Comparison of ENCODE assay signal across 26 cellular contexts in the genomic region with DNA sequence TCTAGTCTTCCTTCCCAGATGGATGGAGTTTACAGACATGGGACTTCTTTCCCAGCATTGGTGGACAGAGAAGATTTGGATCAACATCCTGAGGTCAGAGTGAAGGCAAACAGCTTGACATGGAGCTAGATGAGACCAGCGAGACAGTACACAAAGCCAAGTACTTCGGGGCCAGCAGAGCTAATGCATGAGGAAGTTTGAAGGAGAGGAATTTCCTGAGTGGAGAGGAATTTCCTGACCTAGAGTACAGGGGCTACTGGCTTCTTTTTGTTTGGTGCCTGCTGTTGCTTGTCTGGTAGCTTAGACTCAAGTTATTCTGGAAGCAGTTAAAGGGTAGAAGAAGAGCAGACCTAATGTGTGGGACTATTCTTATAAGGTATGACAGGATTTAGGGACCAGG.
"Had no signal": no experiment of that assay in that cellular context is flagged by ENCODE, and none has a peak within 500 bp of the region (broad histone marks: within the 10 kb centered on the region; RNA-seq: fewer than 3 reads in every experiment).

No MANE protein-coding gene starts in this region.

- H3K27me3 Mint-ChIP-seq: naive thymus-derived CD8-positive, alpha-beta T cell; stimulated activated naive B cell treated with anti-CD40 and anti-IgM and Interleukin-4, amounts not matched to agents 10 μg/mL and 1 μg/mL and 100 μg/mL, for 72 hours; stimulated activated naive CD8-positive, alpha-beta T cell treated with anti-CD3 and anti-CD28 coated beads, Interleukin-15, amount 100 ng/mL, for 72 hours had no signal

- H3K27ac Mint-ChIP-seq: endodermal cell; naive thymus-derived CD8-positive, alpha-beta T cell; stimulated activated naive B cell treated with anti-CD40 and anti-IgM and Interleukin-4, amounts not matched to agents 10 μg/mL and 1 μg/mL and 100 μg/mL, for 72 hours had no signal

- FAIRE-seq: keratinocyte had no signal

- H3K4me1 Mint-ChIP-seq: endodermal cell; naive thymus-derived CD8-positive, alpha-beta T cell; stimulated activated naive B cell treated with anti-CD40 and anti-IgM and Interleukin-4, amounts not matched to agents 10 μg/mL and 1 μg/mL and 100 μg/mL, for 72 hours; stimulated activated naive CD8-positive, alpha-beta T cell treated with anti-CD3 and anti-CD28 coated beads, Interleukin-15, amount 100 ng/mL, for 72 hours had no signal

- DNase-seq: colonic mucosa; effector CD4-positive, alpha-beta T cell; endodermal cell; foreskin fibroblast; glutamatergic neuron; left cardiac atrium; left ventricle myocardium inferior; mucosa of descending colon; naive thymus-derived CD8-positive, alpha-beta T cell; posterior cingulate gyrus; sigmoid colon; stimulated activated CD4-positive, alpha-beta T cell treated with anti-CD3 and anti-CD28 coated beads, Interleukin-2, amount 100 ng/mL, for 24 hours; stimulated activated CD4-positive, alpha-beta T cell treated with anti-CD3 and anti-CD28 coated beads, Interleukin-4, amount 100 ng/mL, for 4 hours; stimulated activated naive B cell treated with anti-CD40 and anti-IgM and Interleukin-4, amounts not matched to agents 10 μg/mL and 1 μg/mL and 100 μg/mL, for 72 hours; stimulated activated naive CD8-positive, alpha-beta T cell treated with anti-CD3 and anti-CD28 coated beads, Interleukin-15, amount 100 ng/mL, for 72 hours; testis; upper lobe of right lung had no signal

- H3K9me3 Mint-ChIP-seq: naive thymus-derived CD8-positive, alpha-beta T cell; stimulated activated naive B cell treated with anti-CD40 and anti-IgM and Interleukin-4, amounts not matched to agents 10 μg/mL and 1 μg/mL and 100 μg/mL, for 72 hours; stimulated activated naive CD8-positive, alpha-beta T cell treated with anti-CD3 and anti-CD28 coated beads, Interleukin-15, amount 100 ng/mL, for 72 hours had no signal

- H3K36me3 ChIP-seq: colonic mucosa, gastroesophageal sphincter, left ventricle myocardium inferior, neutrophil, right atrium auricular region, sigmoid colon, tibial nerve, upper lobe of right lung, vagina had no signal

- ATAC-seq: esophagus mucosa; gastroesophageal sphincter; left cardiac atrium; mucosa of descending colon; naive thymus-derived CD8-positive, alpha-beta T cell; stimulated activated naive B cell treated with anti-CD40 and anti-IgM and Interleukin-4, amounts not matched to agents 10 μg/mL and 1 μg/mL and 100 μg/mL, for 72 hours; stimulated activated naive CD8-positive, alpha-beta T cell treated with anti-CD3 and anti-CD28 coated beads, Interleukin-15, amount 100 ng/mL, for 72 hours; upper lobe of right lung had no signal

- H3K4me3 Mint-ChIP-seq: endodermal cell; naive thymus-derived CD8-positive, alpha-beta T cell; stimulated activated naive B cell treated with anti-CD40 and anti-IgM and Interleukin-4, amounts not matched to agents 10 μg/mL and 1 μg/mL and 100 μg/mL, for 72 hours; stimulated activated naive CD8-positive, alpha-beta T cell treated with anti-CD3 and anti-CD28 coated beads, Interleukin-15, amount 100 ng/mL, for 72 hours had no signal

- H3K4me1 ChIP-seq: colonic mucosa, gastroesophageal sphincter, left ventricle myocardium inferior, right atrium auricular region, sigmoid colon, testis, tibial nerve, upper lobe of right lung, vagina had no signal

- H3K27me3 ChIP-seq: colonic mucosa, gastroesophageal sphincter, neutrophil, right atrium auricular region, sigmoid colon, testis, tibial nerve, upper lobe of right lung, vagina had no signal

- H3K4me3 ChIP-seq: colonic mucosa, gastroesophageal sphincter, left ventricle myocardium inferior, lung, mucosa of descending colon, right atrium auricular region, sigmoid colon, skin epidermis, testis, tibial nerve, upper lobe of right lung, vagina had no signal

- H3K9me3 ChIP-seq: colonic mucosa, gastroesophageal sphincter, left ventricle myocardium inferior, mucosa of descending colon, neutrophil, right atrium auricular region, sigmoid colon, testis, tibial nerve, upper lobe of right lung, vagina had no signal

- H3K27ac ChIP-seq: colonic mucosa, gastroesophageal sphincter, left ventricle myocardium inferior, neutrophil, right atrium auricular region, sigmoid colon, skin epidermis, testis, tibial nerve, upper lobe of right lung, vagina had no signal

- H3K36me3 Mint-ChIP-seq: naive thymus-derived CD8-positive, alpha-beta T cell; stimulated activated naive B cell treated with anti-CD40 and anti-IgM and Interleukin-4, amounts not matched to agents 10 μg/mL and 1 μg/mL and 100 μg/mL, for 72 hours had no signal
